Comparison of ENCODE assay signal across 1 cellular context in genomic region chr6:26054937-26055669, GRCh38.
TF ChIP-seq lines count a peak whose summit lies in the region.

No MANE protein-coding gene starts in this region.

TF ChIP-seq in K562, 482 proteins besides CTCF, POLR2A, EP300 and RAD21 (continued from another document and continues in another):
- no peak for TF ChIP-seq MGA (IDR thresholded peaks at IDR 0.05)
- no peak; the same call in 1 of the 2 replicates for TF ChIP-seq ZKSCAN1 (IDR thresholded peaks at IDR 0.05; ENCODE audit: low read depth, low read length)
- TF ChIP-seq GATAD2A (IDR thresholded peaks at IDR 0.05): no peak
- no peak; the same call in 1 of the 2 replicates for TF ChIP-seq TGIF2 (CRISPR knock-in tag; IDR thresholded peaks at IDR 0.05)
- TF ChIP-seq GTF2F1 (IDR thresholded peaks at IDR 0.05; ENCODE audit: low read depth, low read length): peak; percentile 71
- no peak; the same call in none of the 2 replicates for TF ChIP-seq BCL6 (CRISPR knock-in tag; IDR thresholded peaks at IDR 0.05)
- no peak for TF ChIP-seq U2AF2 (optimal IDR thresholded peaks at IDR 0.05; ENCODE audit: low read depth, low read length)
- no peak for TF ChIP-seq ARID3B (CRISPR knock-in tag; IDR thresholded peaks at IDR 0.05; ENCODE audit: borderline replicate concordance)
- TF ChIP-seq, protein P1, sequence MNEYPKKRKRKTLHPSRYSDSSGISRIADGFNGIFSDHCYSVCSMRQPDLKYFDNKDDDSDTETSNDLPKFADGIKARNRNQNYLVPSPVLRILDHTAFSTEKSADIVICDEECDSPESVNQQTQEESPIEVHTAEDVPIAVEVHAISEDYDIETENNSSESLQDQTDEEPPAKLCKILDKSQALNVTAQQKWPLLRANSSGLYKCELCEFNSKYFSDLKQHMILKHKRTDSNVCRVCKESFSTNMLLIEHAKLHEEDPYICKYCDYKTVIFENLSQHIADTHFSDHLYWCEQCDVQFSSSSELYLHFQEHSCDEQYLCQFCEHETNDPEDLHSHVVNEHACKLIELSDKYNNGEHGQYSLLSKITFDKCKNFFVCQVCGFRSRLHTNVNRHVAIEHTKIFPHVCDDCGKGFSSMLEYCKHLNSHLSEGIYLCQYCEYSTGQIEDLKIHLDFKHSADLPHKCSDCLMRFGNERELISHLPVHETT (CRISPR knock-in tag; conservative IDR thresholded peaks at IDR 0.05 in 1 of 2, IDR thresholded peaks at IDR 0.05 in 1 of 2): peak in 1 of 2 experiments; percentile 73; a peak in 2 of 4 replicates
- no peak; the same call in 1 of the 2 replicates for TF ChIP-seq ETV1 (tag; conservative IDR thresholded peaks at IDR 0.05; ENCODE audit: low read depth)
- TF ChIP-seq, protein P2, sequence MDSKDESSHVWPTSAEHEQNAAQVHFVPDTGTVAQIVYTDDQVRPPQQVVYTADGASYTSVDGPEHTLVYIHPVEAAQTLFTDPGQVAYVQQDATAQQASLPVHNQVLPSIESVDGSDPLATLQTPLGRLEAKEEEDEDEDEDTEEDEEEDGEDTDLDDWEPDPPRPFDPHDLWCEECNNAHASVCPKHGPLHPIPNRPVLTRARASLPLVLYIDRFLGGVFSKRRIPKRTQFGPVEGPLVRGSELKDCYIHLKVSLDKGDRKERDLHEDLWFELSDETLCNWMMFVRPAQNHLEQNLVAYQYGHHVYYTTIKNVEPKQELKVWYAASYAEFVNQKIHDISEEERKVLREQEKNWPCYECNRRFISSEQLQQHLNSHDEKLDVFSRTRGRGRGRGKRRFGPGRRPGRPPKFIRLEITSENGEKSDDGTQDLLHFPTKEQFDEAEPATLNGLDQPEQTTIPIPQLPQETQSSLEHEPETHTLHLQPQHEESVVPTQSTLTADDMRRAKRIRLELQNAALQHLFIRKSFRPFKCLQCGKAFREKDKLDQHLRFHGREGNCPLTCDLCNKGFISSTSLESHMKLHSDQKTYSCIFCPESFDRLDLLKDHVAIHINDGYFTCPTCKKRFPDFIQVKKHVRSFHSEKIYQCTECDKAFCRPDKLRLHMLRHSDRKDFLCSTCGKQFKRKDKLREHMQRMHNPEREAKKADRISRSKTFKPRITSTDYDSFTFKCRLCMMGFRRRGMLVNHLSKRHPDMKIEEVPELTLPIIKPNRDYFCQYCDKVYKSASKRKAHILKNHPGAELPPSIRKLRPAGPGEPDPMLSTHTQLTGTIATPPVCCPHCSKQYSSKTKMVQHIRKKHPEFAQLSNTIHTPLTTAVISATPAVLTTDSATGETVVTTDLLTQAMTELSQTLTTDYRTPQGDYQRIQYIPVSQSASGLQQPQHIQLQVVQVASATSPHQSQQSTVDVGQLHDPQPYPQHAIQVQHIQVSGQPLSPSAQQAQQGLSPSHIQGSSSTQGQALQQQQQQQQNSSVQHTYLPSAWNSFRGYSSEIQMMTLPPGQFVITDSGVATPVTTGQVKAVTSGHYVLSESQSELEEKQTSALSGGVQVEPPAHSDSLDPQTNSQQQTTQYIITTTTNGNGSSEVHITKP (IDR thresholded peaks at IDR 0.05; ENCODE audit: partially characterized antibody): peak; percentile 29
- TF ChIP-seq, protein P3, sequence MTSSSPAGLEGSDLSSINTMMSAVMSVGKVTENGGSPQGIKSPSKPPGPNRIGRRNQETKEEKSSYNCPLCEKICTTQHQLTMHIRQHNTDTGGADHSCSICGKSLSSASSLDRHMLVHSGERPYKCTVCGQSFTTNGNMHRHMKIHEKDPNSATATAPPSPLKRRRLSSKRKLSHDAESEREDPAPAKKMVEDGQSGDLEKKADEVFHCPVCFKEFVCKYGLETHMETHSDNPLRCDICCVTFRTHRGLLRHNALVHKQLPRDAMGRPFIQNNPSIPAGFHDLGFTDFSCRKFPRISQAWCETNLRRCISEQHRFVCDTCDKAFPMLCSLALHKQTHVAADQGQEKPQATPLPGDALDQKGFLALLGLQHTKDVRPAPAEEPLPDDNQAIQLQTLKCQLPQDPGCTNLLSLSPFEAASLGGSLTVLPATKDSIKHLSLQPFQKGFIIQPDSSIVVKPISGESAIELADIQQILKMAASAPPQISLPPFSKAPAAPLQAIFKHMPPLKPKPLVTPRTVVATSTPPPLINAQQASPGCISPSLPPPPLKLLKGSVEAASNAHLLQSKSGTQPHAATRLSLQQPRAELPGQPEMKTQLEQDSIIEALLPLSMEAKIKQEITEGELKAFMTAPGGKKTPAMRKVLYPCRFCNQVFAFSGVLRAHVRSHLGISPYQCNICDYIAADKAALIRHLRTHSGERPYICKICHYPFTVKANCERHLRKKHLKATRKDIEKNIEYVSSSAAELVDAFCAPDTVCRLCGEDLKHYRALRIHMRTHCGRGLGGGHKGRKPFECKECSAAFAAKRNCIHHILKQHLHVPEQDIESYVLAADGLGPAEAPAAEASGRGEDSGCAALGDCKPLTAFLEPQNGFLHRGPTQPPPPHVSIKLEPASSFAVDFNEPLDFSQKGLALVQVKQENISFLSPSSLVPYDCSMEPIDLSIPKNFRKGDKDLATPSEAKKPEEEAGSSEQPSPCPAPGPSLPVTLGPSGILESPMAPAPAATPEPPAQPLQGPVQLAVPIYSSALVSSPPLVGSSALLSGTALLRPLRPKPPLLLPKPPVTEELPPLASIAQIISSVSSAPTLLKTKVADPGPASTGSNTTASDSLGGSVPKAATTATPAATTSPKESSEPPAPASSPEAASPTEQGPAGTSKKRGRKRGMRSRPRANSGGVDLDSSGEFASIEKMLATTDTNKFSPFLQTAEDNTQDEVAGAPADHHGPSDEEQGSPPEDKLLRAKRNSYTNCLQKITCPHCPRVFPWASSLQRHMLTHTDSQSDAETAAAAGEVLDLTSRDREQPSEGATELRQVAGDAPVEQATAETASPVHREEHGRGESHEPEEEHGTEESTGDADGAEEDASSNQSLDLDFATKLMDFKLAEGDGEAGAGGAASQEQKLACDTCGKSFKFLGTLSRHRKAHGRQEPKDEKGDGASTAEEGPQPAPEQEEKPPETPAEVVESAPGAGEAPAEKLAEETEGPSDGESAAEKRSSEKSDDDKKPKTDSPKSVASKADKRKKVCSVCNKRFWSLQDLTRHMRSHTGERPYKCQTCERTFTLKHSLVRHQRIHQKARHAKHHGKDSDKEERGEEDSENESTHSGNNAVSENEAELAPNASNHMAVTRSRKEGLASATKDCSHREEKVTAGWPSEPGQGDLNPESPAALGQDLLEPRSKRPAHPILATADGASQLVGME (CRISPR knock-in tag; IDR thresholded peaks at IDR 0.05): no peak
- TF ChIP-seq, protein P4, sequence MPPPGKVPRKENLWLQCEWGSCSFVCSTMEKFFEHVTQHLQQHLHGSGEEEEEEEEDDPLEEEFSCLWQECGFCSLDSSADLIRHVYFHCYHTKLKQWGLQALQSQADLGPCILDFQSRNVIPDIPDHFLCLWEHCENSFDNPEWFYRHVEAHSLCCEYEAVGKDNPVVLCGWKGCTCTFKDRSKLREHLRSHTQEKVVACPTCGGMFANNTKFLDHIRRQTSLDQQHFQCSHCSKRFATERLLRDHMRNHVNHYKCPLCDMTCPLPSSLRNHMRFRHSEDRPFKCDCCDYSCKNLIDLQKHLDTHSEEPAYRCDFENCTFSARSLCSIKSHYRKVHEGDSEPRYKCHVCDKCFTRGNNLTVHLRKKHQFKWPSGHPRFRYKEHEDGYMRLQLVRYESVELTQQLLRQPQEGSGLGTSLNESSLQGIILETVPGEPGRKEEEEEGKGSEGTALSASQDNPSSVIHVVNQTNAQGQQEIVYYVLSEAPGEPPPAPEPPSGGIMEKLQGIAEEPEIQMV (tag; conservative IDR thresholded peaks at IDR 0.05; ENCODE audit: low read depth): no peak
- TF ChIP-seq RBM22 (IDR thresholded peaks at IDR 0.05; ENCODE audit: low read depth, low read length, poor library complexity, severe bottlenecking): no peak
